ENCODE assay signal across 9 cellular contexts in genomic region chr11:95699631-95700470, GRCh38.
DNase-seq lines count a peak whose midpoint lies in the region; ATAC-seq and TF ChIP-seq lines count a peak whose summit lies in the region.
"Had no signal": no experiment of that assay in that cellular context is flagged by ENCODE, and none has a peak within 500 bp of the region (broad histone marks: within the 10 kb centered on the region; RNA-seq: fewer than 3 reads in every experiment).

No MANE protein-coding gene starts in this region.

- TF ChIP-seq POLR2A in body of pancreas (IDR thresholded peaks at IDR 0.05): no peak

- H3K9me3 ChIP-seq in adipocyte (ENCODE audit: control insufficient read depth, low read length) (no peaks in the 10 kb centered on the region), body of pancreas (no peaks in the 10 kb centered on the region)

- TF ChIP-seq CTCF in body of pancreas (IDR thresholded peaks at IDR 0.05): no peak

- DNase-seq in adipocyte (ENCODE audit: low read depth): peak; percentile 61
- DNase-seq in putamen (ENCODE audit: low spot score): peak; percentile 41
- DNase-seq in HuH-7 (ENCODE audit: low spot score): no peak
- DNase-seq in body of pancreas: no peak
- no peak for DNase-seq in SKM-1 (lab: John Stamatoyannopoulos, UW; ENCODE audit: unreplicated experiment)
- no peak for DNase-seq in kidney tubule cell (ENCODE audit: low spot score)

- no peaks in the 10 kb centered on the region for H3K27me3 ChIP-seq in adipocyte (replicated peaks; ENCODE audit: control insufficient read depth, insufficient read depth, low read length)
- no peaks in the 10 kb centered on the region for H3K27me3 ChIP-seq in body of pancreas
- H3K27me3 ChIP-seq: cardiac muscle cell had no signal

- H3K9ac ChIP-seq in adipocyte (ENCODE audit: low read length): peak overlapping the region; percentile 73

- ATAC-seq in GM18909 (IDR thresholded peaks at IDR 0.05; ENCODE audit: poor library complexity, unreplicated experiment): peak; percentile 53
- ATAC-seq in HG03045 (IDR thresholded peaks at IDR 0.05; ENCODE audit: unreplicated experiment): peak; percentile 47
- ATAC-seq in body of pancreas: no peak

- no peak overlapping the region for H3K27ac ChIP-seq in body of pancreas
- H3K27ac ChIP-seq: cardiac muscle cell had no signal

- intact Hi-C loops in body of pancreas (cut with DNase I): loop anchor here (5.0 kb wide), 1 partner anchor 543 kb away; no protein-coding TSS in a partner anchor

- 42 to 55% methylated on average over 2 of the region's 2 CpGs for WGBS in body of pancreas, 2 donors

- peaks cover 54% of the 10 kb centered on the region for H3K4me1 ChIP-seq in adipocyte (ENCODE audit: control insufficient read depth, insufficient read depth, low read length)
- peaks cover 3% of the 10 kb centered on the region for H3K4me1 ChIP-seq in body of pancreas

- H3K36me3 ChIP-seq in adipocyte (ENCODE audit: control insufficient read depth, insufficient read depth, low read length, severe bottlenecking) (no peaks in the 10 kb centered on the region), body of pancreas (replicated peaks in 1 of 2; ENCODE audit: insufficient read depth in 1 of 2, low read depth in 2 of 2) (no peaks in the 10 kb centered on the region)
- H3K36me3 ChIP-seq: cardiac muscle cell had no signal

- peak overlapping the region; percentile 37 for H3K4me3 ChIP-seq in adipocyte (ENCODE audit: low read length)
- H3K4me3 ChIP-seq in body of pancreas: no peak overlapping the region
- H3K4me3 ChIP-seq: cardiac muscle cell had no signal

Comparison
In these comparisons a context has a peak if more than half of its experiments do, and no peak if none do; other contexts are left out.
1. DNase-seq: peak in adipocyte (single experiment) and putamen (single experiment); none in HuH-7 (single experiment), body of pancreas (0 of 4), SKM-1 (single experiment) and kidney tubule cell (single experiment).